1 cellular context compared by ENCODE assay signal in genomic region chr1:209455133-209455532, GRCh38.
TF ChIP-seq lines count a peak whose summit lies in the region.

No MANE protein-coding gene starts in this region.

TF ChIP-seq in GM23338, 12 proteins besides CTCF, POLR2A, EP300 and RAD21 (continued from another document):
- TF ChIP-seq, protein P1, sequence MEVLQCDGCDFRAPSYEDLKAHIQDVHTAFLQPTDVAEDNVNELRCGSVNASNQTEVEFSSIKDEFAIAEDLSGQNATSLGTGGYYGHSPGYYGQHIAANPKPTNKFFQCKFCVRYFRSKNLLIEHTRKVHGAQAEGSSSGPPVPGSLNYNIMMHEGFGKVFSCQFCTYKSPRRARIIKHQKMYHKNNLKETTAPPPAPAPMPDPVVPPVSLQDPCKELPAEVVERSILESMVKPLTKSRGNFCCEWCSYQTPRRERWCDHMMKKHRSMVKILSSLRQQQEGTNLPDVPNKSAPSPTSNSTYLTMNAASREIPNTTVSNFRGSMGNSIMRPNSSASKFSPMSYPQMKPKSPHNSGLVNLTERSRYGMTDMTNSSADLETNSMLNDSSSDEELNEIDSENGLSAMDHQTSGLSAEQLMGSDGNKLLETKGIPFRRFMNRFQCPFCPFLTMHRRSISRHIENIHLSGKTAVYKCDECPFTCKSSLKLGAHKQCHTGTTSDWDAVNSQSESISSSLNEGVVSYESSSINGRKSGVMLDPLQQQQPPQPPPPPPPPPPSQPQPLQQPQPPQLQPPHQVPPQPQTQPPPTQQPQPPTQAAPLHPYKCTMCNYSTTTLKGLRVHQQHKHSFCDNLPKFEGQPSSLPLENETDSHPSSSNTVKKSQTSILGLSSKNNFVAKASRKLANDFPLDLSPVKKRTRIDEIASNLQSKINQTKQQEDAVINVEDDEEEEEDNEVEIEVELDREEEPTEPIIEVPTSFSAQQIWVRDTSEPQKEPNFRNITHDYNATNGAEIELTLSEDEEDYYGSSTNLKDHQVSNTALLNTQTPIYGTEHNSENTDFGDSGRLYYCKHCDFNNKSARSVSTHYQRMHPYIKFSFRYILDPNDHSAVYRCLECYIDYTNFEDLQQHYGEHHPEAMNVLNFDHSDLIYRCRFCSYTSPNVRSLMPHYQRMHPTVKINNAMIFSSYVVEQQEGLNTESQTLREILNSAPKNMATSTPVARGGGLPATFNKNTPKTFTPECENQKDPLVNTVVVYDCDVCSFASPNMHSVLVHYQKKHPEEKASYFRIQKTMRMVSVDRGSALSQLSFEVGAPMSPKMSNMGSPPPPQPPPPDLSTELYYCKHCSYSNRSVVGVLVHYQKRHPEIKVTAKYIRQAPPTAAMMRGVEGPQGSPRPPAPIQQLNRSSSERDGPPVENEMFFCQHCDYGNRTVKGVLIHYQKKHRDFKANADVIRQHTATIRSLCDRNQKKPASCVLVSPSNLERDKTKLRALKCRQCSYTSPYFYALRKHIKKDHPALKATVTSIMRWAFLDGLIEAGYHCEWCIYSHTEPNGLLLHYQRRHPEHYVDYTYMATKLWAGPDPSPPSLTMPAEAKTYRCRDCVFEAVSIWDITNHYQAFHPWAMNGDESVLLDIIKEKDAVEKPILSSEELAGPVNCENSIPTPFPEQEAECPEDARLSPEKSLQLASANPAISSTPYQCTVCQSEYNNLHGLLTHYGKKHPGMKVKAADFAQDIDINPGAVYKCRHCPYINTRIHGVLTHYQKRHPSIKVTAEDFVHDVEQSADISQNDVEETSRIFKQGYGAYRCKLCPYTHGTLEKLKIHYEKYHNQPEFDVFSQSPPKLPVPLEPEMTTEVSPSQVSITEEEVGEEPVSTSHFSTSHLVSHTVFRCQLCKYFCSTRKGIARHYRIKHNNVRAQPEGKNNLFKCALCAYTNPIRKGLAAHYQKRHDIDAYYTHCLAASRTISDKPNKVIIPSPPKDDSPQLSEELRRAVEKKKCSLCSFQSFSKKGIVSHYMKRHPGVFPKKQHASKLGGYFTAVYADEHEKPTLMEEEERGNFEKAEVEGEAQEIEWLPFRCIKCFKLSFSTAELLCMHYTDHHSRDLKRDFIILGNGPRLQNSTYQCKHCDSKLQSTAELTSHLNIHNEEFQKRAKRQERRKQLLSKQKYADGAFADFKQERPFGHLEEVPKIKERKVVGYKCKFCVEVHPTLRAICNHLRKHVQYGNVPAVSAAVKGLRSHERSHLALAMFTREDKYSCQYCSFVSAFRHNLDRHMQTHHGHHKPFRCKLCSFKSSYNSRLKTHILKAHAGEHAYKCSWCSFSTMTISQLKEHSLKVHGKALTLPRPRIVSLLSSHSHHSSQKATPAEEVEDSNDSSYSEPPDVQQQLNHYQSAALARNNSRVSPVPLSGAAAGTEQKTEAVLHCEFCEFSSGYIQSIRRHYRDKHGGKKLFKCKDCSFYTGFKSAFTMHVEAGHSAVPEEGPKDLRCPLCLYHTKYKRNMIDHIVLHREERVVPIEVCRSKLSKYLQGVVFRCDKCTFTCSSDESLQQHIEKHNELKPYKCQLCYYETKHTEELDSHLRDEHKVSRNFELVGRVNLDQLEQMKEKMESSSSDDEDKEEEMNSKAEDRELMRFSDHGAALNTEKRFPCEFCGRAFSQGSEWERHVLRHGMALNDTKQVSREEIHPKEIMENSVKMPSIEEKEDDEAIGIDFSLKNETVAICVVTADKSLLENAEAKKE (CRISPR knock-in tag; IDR thresholded peaks at IDR 0.05): no peak
- TF ChIP-seq STAT1 (IDR thresholded peaks at IDR 0.05; ENCODE audit: unreplicated experiment) (no peak), CREB1 (CRISPR knock-in tag; IDR thresholded peaks at IDR 0.05; ENCODE audit: low read depth) (no peak), POLR2AphosphoS5 (IDR thresholded peaks at IDR 0.05; ENCODE audit: low read depth) (no peak), EZH2 (IDR thresholded peaks at IDR 0.05; ENCODE audit: low read depth, unreplicated experiment) (no peak), ETS1 (IDR thresholded peaks at IDR 0.05) (no peak), NANOG (IDR thresholded peaks at IDR 0.05; ENCODE audit: borderline replicate concordance) (no peak), ZNF331 (CRISPR knock-in tag; IDR thresholded peaks at IDR 0.05; ENCODE audit: low read depth) (no peak), JUNB (IDR thresholded peaks at IDR 0.05; ENCODE audit: unreplicated experiment) (no peak), ZNF114 (CRISPR knock-in tag; IDR thresholded peaks at IDR 0.05) (no peak)
- TF ChIP-seq, protein P2, sequence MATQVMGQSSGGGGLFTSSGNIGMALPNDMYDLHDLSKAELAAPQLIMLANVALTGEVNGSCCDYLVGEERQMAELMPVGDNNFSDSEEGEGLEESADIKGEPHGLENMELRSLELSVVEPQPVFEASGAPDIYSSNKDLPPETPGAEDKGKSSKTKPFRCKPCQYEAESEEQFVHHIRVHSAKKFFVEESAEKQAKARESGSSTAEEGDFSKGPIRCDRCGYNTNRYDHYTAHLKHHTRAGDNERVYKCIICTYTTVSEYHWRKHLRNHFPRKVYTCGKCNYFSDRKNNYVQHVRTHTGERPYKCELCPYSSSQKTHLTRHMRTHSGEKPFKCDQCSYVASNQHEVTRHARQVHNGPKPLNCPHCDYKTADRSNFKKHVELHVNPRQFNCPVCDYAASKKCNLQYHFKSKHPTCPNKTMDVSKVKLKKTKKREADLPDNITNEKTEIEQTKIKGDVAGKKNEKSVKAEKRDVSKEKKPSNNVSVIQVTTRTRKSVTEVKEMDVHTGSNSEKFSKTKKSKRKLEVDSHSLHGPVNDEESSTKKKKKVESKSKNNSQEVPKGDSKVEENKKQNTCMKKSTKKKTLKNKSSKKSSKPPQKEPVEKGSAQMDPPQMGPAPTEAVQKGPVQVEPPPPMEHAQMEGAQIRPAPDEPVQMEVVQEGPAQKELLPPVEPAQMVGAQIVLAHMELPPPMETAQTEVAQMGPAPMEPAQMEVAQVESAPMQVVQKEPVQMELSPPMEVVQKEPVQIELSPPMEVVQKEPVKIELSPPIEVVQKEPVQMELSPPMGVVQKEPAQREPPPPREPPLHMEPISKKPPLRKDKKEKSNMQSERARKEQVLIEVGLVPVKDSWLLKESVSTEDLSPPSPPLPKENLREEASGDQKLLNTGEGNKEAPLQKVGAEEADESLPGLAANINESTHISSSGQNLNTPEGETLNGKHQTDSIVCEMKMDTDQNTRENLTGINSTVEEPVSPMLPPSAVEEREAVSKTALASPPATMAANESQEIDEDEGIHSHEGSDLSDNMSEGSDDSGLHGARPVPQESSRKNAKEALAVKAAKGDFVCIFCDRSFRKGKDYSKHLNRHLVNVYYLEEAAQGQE (IDR thresholded peaks at IDR 0.05; ENCODE audit: unreplicated experiment): no peak
